Comparison of ENCODE assay signal across 29 cellular contexts in the genomic region with DNA sequence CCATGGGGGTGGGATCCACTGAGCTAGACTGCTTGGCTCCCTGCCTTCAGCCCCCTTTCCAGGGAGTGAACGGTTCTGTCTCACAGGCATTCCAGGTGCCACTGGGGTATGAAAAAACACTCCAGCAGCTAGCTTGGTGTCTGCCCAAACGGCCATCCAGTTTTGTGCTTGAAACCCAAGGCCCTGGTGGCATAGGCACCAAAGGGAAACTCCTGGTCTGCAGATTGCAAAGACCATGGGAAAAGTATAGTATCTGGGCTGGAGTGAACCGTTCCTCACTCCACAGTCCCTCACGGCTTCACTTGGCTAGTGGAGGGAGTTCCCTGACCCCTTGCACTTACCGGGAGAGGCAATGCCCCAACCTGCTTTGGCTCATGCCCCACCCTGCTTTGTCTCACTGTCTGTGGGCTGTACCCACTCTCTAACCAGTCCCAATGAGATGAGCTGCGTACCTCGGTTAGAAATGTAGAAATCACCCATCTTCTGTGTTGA.
"Had no signal": no experiment of that assay in that cellular context is flagged by ENCODE, and none has a peak within 500 bp of the region (broad histone marks: within the 10 kb centered on the region; RNA-seq: fewer than 3 reads in every experiment).

No MANE protein-coding gene starts in this region.

- H3K36me3 ChIP-seq: upper lobe of left lung had no signal

- H3K27me3 ChIP-seq: testis, upper lobe of left lung had no signal

- H3K4me3 Mint-ChIP-seq: activated naive CD8-positive, alpha-beta T cell; activated T-cell treated with anti-CD3 and anti-CD28 coated beads, Interleukin-2, amount 50 U/mL, for 72 hours; central memory CD8-positive, alpha-beta T cell; naive thymus-derived CD4-positive, alpha-beta T cell; T-helper 2 cell treated with Interferon-gamma antibody and Interleukin-4, amounts not matched to agents 5 μg/mL and 100 μg/mL, for 36 hours had no signal

- H3K27ac Mint-ChIP-seq: activated naive CD8-positive, alpha-beta T cell; activated T-cell treated with anti-CD3 and anti-CD28 coated beads, Interleukin-2, amount 50 U/mL, for 72 hours; naive thymus-derived CD4-positive, alpha-beta T cell; T-helper 2 cell treated with Interferon-gamma antibody and Interleukin-4, amounts not matched to agents 5 μg/mL and 100 μg/mL, for 36 hours had no signal

- H3K9me3 ChIP-seq: testis, upper lobe of left lung had no signal

- H3K4me1 Mint-ChIP-seq: central memory CD8-positive, alpha-beta T cell; naive thymus-derived CD4-positive, alpha-beta T cell had no signal

- H2AFZ ChIP-seq: parathyroid adenoma had no signal

- H3K4me1 ChIP-seq: parathyroid adenoma, testis had no signal

- H3K9me3 Mint-ChIP-seq: T-helper 2 cell treated with Interferon-gamma antibody and Interleukin-4, amounts not matched to agents 5 μg/mL and 100 μg/mL, for 36 hours had no signal

- ATAC-seq: activated T-cell treated with anti-CD3 and anti-CD28 coated beads, Interleukin-2, amount 50 U/mL, for 72 hours; left ventricle myocardium superior; naive thymus-derived CD4-positive, alpha-beta T cell; right cardiac atrium had no signal

- H3K36me3 Mint-ChIP-seq: activated naive CD8-positive, alpha-beta T cell had no signal

- H3K27ac ChIP-seq: epithelial cell of prostate, parathyroid adenoma, testis, upper lobe of left lung had no signal

- DNase-seq: activated CD4-positive, alpha-beta T cell treated with anti-CD3 and anti-CD28 coated beads for 4 hours; activated CD4-positive, alpha-beta T cell treated with anti-CD3 and anti-CD28 coated beads, Interleukin-2, amount 50 U/mL, for 4 hours; activated CD4-positive, CD25-positive, alpha-beta regulatory T cell; activated naive CD4-positive, alpha-beta T cell treated with Interleukin-2 at 50 U/mL for 16 hours; activated T-cell treated with anti-CD3 and anti-CD28 coated beads for 4 hours; activated T-cell treated with anti-CD3 and anti-CD28 coated beads, Interleukin-2, amount 50 U/mL, for 72 hours; anterior cingulate cortex; dermis blood vessel endothelial cell; effector CD4-positive, alpha-beta T cell; left cardiac atrium; left ventricle myocardium superior; naive thymus-derived CD4-positive, alpha-beta T cell; occipital lobe; stimulated activated CD4-positive, alpha-beta T cell treated with anti-CD3 and anti-CD28 coated beads, Interleukin-2, amount 100 ng/mL, for 48 hours; stimulated activated naive CD4-positive, alpha-beta T cell treated with Interleukin-2 at 50 U/mL for 16 hours; T-helper 1 cell; testis; upper lobe of left lung had no signal

- FAIRE-seq: bronchial epithelial cell, colon, endometrium, frontal cortex, keratinocyte had no signal

- H3K27me3 Mint-ChIP-seq: activated naive CD8-positive, alpha-beta T cell; central memory CD8-positive, alpha-beta T cell had no signal

- H3K4me3 ChIP-seq: testis, upper lobe of left lung had no signal

- H3K9ac ChIP-seq: parathyroid adenoma had no signal
